8 cellular contexts compared by ENCODE assay signal in the genomic region with DNA sequence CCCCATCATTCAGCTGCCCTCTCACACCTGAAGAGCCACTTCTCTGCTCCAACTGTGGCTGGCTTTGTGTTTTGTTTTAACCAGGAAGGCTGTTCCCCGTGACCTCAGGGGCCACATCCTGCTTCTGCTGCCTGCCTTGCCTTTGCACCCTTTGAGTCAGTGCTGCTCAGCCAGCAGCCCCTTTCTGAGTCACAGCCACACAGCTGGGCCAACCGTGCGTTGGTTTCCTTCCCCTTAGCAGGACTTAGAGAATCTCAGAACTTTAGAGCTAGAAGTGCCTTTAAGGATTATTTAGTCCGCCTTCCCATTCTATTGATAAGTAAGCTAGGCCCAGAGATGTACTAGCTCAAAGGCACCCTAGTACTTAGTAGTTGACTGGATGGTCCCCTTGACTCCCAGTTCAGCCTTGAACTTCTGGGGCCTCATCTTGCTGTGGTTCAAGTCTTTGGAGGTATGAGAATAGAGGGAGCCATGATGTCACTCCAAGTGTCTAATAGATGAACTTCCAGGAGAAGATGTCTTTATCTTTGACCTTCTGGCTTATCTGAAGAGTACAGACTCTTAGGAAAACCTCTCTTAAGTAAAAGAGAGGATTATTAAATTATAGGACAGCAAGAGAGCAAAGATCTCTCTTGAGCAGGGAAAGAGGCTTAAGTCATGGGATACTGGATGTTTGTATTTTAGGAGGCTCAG. TPM values are rescaled to one million over a fixed set of nuclear protein-coding genes. Genes with fewer than 3 reads are reported as not detected.
DNase-seq lines count a peak whose midpoint lies in the region; ATAC-seq, FAIRE-seq and TF ChIP-seq lines count a peak whose summit lies in the region.

No MANE protein-coding gene starts in this region.

- peaks cover 19% of the 10 kb centered on the region for H3K27me3 ChIP-seq in left ventricle myocardium inferior (ENCODE audit: low read depth)

- peak; percentile 67 for FAIRE-seq in RCC 7860 (lab: Jason Lieb, UNC)

- H3K4me3 ChIP-seq in left ventricle myocardium inferior = peak overlapping the region; percentile 72

- DNase-seq in RCC 7860 (ENCODE audit: low spot score) (peak; percentile 64), left ventricle myocardium inferior (peak; percentile 50), NCI-H524 (lab: John Stamatoyannopoulos, UW) (no peak), NCI-H128 (lab: John Stamatoyannopoulos, UW; ENCODE audit: unreplicated experiment) (no peak)
- DNase-seq in activated effector memory CD4-positive, alpha-beta T cell treated with anti-CD3 and anti-CD28 coated beads, Interleukin-2, amount 50 U/mL, for 16 hours = peak; percentile 94
- DNase-seq in stimulated activated CD4-positive, alpha-beta T cell treated with anti-CD3 and anti-CD28 coated beads, TNF-alpha, amount 100 ng/mL, for 1 hour (ENCODE audit: low read depth in 3 of 3, low spot score in 1 of 3) = peak; percentile 62 to 79 (median 77)

- peak overlapping the region; percentile 79 for H3K27ac ChIP-seq in left ventricle myocardium inferior (replicated peaks)

- intact Hi-C loops in left ventricle myocardium inferior (cut with micrococcal nuclease) = loop anchor here (10.0 kb wide), 1 partner anchor 189 kb away; no protein-coding TSS in a partner anchor

- ATAC-seq in GM18508 (IDR thresholded peaks at IDR 0.05; ENCODE audit: insufficient read depth, unreplicated experiment) (peak; percentile 80), HG02885 (IDR thresholded peaks at IDR 0.05; ENCODE audit: poor library complexity, unreplicated experiment) (peak; percentile 95)

- no peaks in the 10 kb centered on the region for H3K9me3 ChIP-seq in left ventricle myocardium inferior (replicated peaks)

- TF ChIP-seq CTCF in left ventricle myocardium inferior (IDR thresholded peaks at IDR 0.05; ENCODE audit: borderline replicate concordance) = no peak

- peaks cover 51% of the 10 kb centered on the region for H3K36me3 ChIP-seq in left ventricle myocardium inferior

- H3K4me1 ChIP-seq in left ventricle myocardium inferior = peaks cover 54% of the 10 kb centered on the region

RNA-seq across cellular contexts. Expression of a gene that starts 8.0 kb away (rescaled TPM):
- total RNA-seq in left ventricle myocardium inferior = 45.8 TPM

Comparison
In these comparisons a context has a peak if more than half of its experiments do, and no peak if none do; other contexts are left out.
1. DNase-seq: peak in RCC 7860 (single experiment), activated effector memory CD4-positive, alpha-beta T cell treated with anti-CD3 and anti-CD28 coated beads, Interleukin-2, amount 50 U/mL, for 16 hours (single experiment), left ventricle myocardium inferior (single experiment) and stimulated activated CD4-positive, alpha-beta T cell treated with anti-CD3 and anti-CD28 coated beads, TNF-alpha, amount 100 ng/mL, for 1 hour (3 of 3); none in NCI-H524 (0 of 2) and NCI-H128 (single experiment).